Comparison of ENCODE assay signal across 8 cellular contexts in the genomic region with DNA sequence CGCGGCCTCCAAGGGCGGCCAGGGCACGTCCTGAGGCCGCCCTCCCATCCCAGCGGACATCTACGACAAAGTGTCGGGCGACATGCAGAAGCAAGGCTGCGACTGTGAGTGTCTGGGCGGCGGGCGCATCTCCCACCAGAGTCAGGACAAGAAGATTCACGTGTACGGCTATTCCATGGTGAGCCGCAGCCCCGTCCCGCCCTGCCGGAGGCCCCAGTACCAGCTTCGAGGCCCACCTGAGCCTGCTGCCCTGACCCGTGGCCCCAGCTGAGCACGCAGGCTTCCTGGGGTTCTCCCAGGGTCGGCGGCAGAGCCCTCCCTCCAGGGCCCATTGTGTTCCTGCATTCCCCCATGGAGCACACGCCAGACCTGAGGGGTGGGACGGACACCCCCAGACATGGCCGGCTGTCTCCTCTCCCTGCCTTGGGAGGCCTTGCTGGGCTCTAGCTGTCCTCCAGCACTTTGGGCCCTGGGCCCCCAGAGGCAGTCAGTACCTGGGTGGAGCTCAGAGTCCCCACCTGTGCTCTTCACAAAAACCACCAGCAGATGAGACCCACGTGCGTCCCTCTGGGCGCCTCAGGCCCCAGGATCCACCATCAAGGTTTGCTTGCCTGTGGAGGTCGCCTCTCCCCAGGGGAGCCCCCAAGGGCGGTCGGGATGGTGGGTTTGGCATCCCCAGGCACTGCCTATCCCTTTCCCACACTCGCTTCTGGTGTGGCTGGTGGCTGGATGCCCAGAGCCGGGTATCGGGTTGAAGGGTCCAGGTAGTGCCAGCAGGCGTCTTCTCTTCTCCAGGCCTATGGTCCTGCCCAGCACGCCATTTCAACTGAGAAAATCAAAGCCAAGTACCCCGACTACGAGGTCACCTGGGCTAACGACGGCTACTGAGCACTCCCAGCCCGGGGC. TPM values are rescaled to one million over a fixed set of nuclear protein-coding genes. Genes with fewer than 3 reads are reported as not detected.
DNase-seq lines count a peak whose midpoint lies in the region; ATAC-seq and TF ChIP-seq lines count a peak whose summit lies in the region.

No MANE protein-coding gene starts in this region.

- POLR2A ChIA-PET in AG04449 (lab: Yijun Ruan, JAX) = interaction anchor here (1.1 kb wide), 1 partner anchor 10 kb away, joined by 3 read pairs; no protein-coding TSS in a partner anchor

- no peak for ATAC-seq in naive B cell (ENCODE audit: low read depth in 2 of 2)
- ATAC-seq in HG02623 (IDR thresholded peaks at IDR 0.05; ENCODE audit: unreplicated experiment) = no peak
- ATAC-seq in GM18907 (IDR thresholded peaks at IDR 0.05; ENCODE audit: unreplicated experiment) = no peak

- peaks cover 63% of the 10 kb centered on the region for H3K36me3 Mint-ChIP-seq in dendritic cell treated with granulocyte-macrophage colony-stimulating factor and Interleukin-4, amounts not matched to agents 40 ng/mL and 50 ng/mL, for 4 days (ENCODE audit: low read depth)
- H3K36me3 Mint-ChIP-seq in naive B cell = no peaks in the 10 kb centered on the region

- peak overlapping the region; percentile 97 for H3K4me3 ChIP-seq in AG04449 (ENCODE audit: low read depth, low read length)
- peak overlapping the region; percentile 86 for H3K4me3 ChIP-seq in MG63
- H3K4me3 ChIP-seq in lower leg skin (ENCODE audit: low read depth, poor library complexity, severe bottlenecking) = no peak overlapping the region

- intact Hi-C loops in dendritic cell treated with granulocyte-macrophage colony-stimulating factor and Interleukin-4, amounts not matched to agents 40 ng/mL and 50 ng/mL, for 4 days (cut with micrococcal nuclease) = loop anchor here (1.0 to 5.0 kb wide), 3 partner anchors 36 to 58 kb away; partner anchors contain the start of genes RABL6, TMEM141 and TRAF2
- intact Hi-C loops in lower leg skin (cut with DNase I; ENCODE audit: low total_unique reads) = loop anchor here (10.0 kb wide), 1 partner anchor 95 kb away; the partner anchor contains the start of genes C8G and FBXW5

- TF ChIP-seq POLR2A in lower leg skin (IDR thresholded peaks at IDR 0.05) = no peak

- peaks cover 13% of the 10 kb centered on the region for H3K36me3 ChIP-seq in MG63

- peak overlapping the region; percentile 97 for H3K4me3 Mint-ChIP-seq in dendritic cell treated with granulocyte-macrophage colony-stimulating factor and Interleukin-4, amounts not matched to agents 40 ng/mL and 50 ng/mL, for 4 days
- peak overlapping the region; percentile 86 to 97 (median 92) for H3K4me3 Mint-ChIP-seq in naive B cell

- no peaks in the 10 kb centered on the region for H3K27me3 ChIP-seq in MG63

- 34 to 35% methylated on average over 26 to 40 of the region's 43 CpGs for WGBS in lower leg skin, 2 donors

- peak overlapping the region; percentile 94 for H3K27ac Mint-ChIP-seq in dendritic cell treated with granulocyte-macrophage colony-stimulating factor and Interleukin-4, amounts not matched to agents 40 ng/mL and 50 ng/mL, for 4 days
- H3K27ac Mint-ChIP-seq in naive B cell = peak overlapping the region in 4 of 6 donors; percentile 83 to 93 (median 89)

- H3K9me3 ChIP-seq in MG63 = no peaks in the 10 kb centered on the region

- DNase-seq in AG04449 (ENCODE audit: low read depth, low spot score) (no peak), MG63 (no peak), naive B cell (no peak), lower leg skin (ENCODE audit: low spot score in 2 of 2) (no peak)
- DNase-seq in stimulated activated CD4-positive, alpha-beta T cell treated with anti-CD3 and anti-CD28 coated beads, Interleukin-4, amount 100 ng/mL, for 24 hours = no peak

- TF ChIP-seq CTCF in AG04449 (IDR thresholded peaks at IDR 0.05; ENCODE audit: insufficient read depth, low read length, missing control alignments) = no peak
- no peak for TF ChIP-seq CTCF in lower leg skin (IDR thresholded peaks at IDR 0.05)

- CTCF ChIA-PET in AG04449 (lab: Yijun Ruan, JAX) = no interaction called here

- H3K27me3 Mint-ChIP-seq in dendritic cell treated with granulocyte-macrophage colony-stimulating factor and Interleukin-4, amounts not matched to agents 40 ng/mL and 50 ng/mL, for 4 days = peaks cover 17% of the 10 kb centered on the region
- H3K27me3 Mint-ChIP-seq in naive B cell = peaks cover 4 to 14% (median 10%) of the 10 kb centered on the region in 3 donors

- H3K4me1 Mint-ChIP-seq in dendritic cell treated with granulocyte-macrophage colony-stimulating factor and Interleukin-4, amounts not matched to agents 40 ng/mL and 50 ng/mL, for 4 days (ENCODE audit: low read depth) = peaks cover 37% of the 10 kb centered on the region
- H3K4me1 Mint-ChIP-seq in naive B cell = peaks cover 12 to 26% (median 13%) of the 10 kb centered on the region in 3 donors

- no peaks in the 10 kb centered on the region for H3K9me3 Mint-ChIP-seq in dendritic cell treated with granulocyte-macrophage colony-stimulating factor and Interleukin-4, amounts not matched to agents 40 ng/mL and 50 ng/mL, for 4 days
- H3K9me3 Mint-ChIP-seq in naive B cell = peaks cover 0 to 2% (median 0%) of the 10 kb centered on the region in 7 donors

RNA-seq across cellular contexts. Expression of gene PHPT1, which starts 1.0 kb away (rescaled TPM):
- 47.1 and 74.1 TPM in 2 replicates for total RNA-seq in MG63 (2014; rRNA removed; shearing (Covaris generic); ENCODE audit: low replicate concordance)
- 10 to 100 TPM; 48.0 to 67.7 (median 49.6) TPM for polyA plus RNA-seq in naive B cell (ENCODE audit: low read depth in 6 of 6)
- total RNA-seq in lower leg skin = 10 to 100 TPM; 22.0 to 60.4 (median 48.7) TPM

RNA-seq across cellular contexts. Expression of gene MAMDC4, which starts 1.9 kb away (rescaled TPM):
- total RNA-seq in MG63 (2014; rRNA removed; shearing (Covaris generic); ENCODE audit: low replicate concordance) = 0.44 and 0.63 TPM in 2 replicates
- not detected for polyA plus RNA-seq in naive B cell (ENCODE audit: low read depth in 6 of 6)
- total RNA-seq in lower leg skin = 1 to 10 TPM in 3 of 4 donors, under 1 TPM in 1; 0.89 to 1.4 (median 1.4) TPM

RNA-seq across cellular contexts. Expression of gene AJM1, which starts 7.9 kb away (rescaled TPM):
- 0.82 TPM in 1 of 2 replicates, not detected in the other for total RNA-seq in MG63 (2014; rRNA removed; shearing (Covaris generic); ENCODE audit: low replicate concordance)
- under 1 TPM in 1 of 6 donors, not detected in 5; 0.08 TPM for polyA plus RNA-seq in naive B cell (ENCODE audit: low read depth in 6 of 6)
- 1 to 10 TPM; 1.4 to 2.9 (median 1.6) TPM for total RNA-seq in lower leg skin

RNA-seq across cellular contexts. Expression of gene EDF1, which starts 15.9 kb away (rescaled TPM):
- 402 and 494 TPM in 2 replicates for total RNA-seq in MG63 (2014; rRNA removed; shearing (Covaris generic); ENCODE audit: low replicate concordance)
- polyA plus RNA-seq in naive B cell (ENCODE audit: low read depth in 6 of 6) = 100 to 1,000 TPM; 267 to 324 (median 299) TPM
- total RNA-seq in lower leg skin = 100 to 1,000 TPM; 354 to 399 (median 376) TPM

RNA-seq across cellular contexts. Expression of gene TRAF2, which starts 36.1 kb away (rescaled TPM):
- 27.6 and 46.5 TPM in 2 replicates for total RNA-seq in MG63 (2014; rRNA removed; shearing (Covaris generic); ENCODE audit: low replicate concordance)
- 10 to 100 TPM; 13.2 to 29.9 (median 18.4) TPM for polyA plus RNA-seq in naive B cell (ENCODE audit: low read depth in 6 of 6)
- total RNA-seq in lower leg skin = 10 to 100 TPM; 13.2 to 16.7 (median 15.8) TPM
